In genomic region chr22:38867496-38868285, GRCh38 we compare ENCODE assay signal across 27 cellular contexts. TPM values are rescaled to one million over a fixed set of nuclear protein-coding genes. Genes with fewer than 3 reads are reported as not detected.
A peak's percentile ranks its signal among the peaks of the same experiment; 100 is the strongest.
DNase-seq lines count a peak whose midpoint lies in the region; ATAC-seq and TF ChIP-seq lines count a peak whose summit lies in the region.
"Had no signal": no experiment of that assay in that cellular context is flagged by ENCODE, and none has a peak within 500 bp of the region (broad histone marks: within the 10 kb centered on the region; RNA-seq: fewer than 3 reads in every experiment).

No MANE protein-coding gene starts in this region.

- H3K36me3 Mint-ChIP-seq in activated naive CD4-positive, alpha-beta T cell treated with anti-CD3 and anti-CD28 coated beads, Interleukin-2, amount 50 U/mL, for 24 hours = peaks cover 6% of the 10 kb centered on the region
- H3K36me3 Mint-ChIP-seq in T-helper 17 cell (ENCODE audit: low read depth) = no peaks in the 10 kb centered on the region
- H3K36me3 Mint-ChIP-seq: natural killer cell had no signal

- H3K36me3 ChIP-seq in hepatocyte (replicated peaks; ENCODE audit: insufficient read depth, low read depth) (no peaks in the 10 kb centered on the region), tibial artery (peaks cover 32 to 48% (median 42%) of the 10 kb centered on the region in 3 donors)

- TF ChIP-seq CTCF in hepatocyte (IDR thresholded peaks at IDR 0.05; ENCODE audit: poor library complexity) = no peak
- no peak for TF ChIP-seq CTCF in tibial artery (IDR thresholded peaks at IDR 0.05)

- peaks cover 37% of the 10 kb centered on the region for H3K4me1 Mint-ChIP-seq in activated naive CD4-positive, alpha-beta T cell treated with anti-CD3 and anti-CD28 coated beads, Interleukin-2, amount 50 U/mL, for 24 hours
- peaks cover 23% of the 10 kb centered on the region for H3K4me1 Mint-ChIP-seq in T-helper 17 cell

- no peak overlapping the region for H2AFZ ChIP-seq in hepatocyte

- ATAC-seq in T-helper 17 cell (no peak), HG03521 (IDR thresholded peaks at IDR 0.05; ENCODE audit: unreplicated experiment) (no peak)
- ATAC-seq: activated CD4-positive, CD25-positive, alpha-beta regulatory T cell treated with anti-CD3 and anti-CD28 coated beads, Interleukin-2, amount 50 U/mL, for 24 hours; natural killer cell; PC-3 had no signal

- no peak for DNase-seq in activated naive CD4-positive, alpha-beta T cell treated with anti-CD3 and anti-CD28 coated beads, Interleukin-2, amount 50 U/mL, for 16 hours
- no peak for DNase-seq in T-helper 17 cell
- peak; percentile 5 for DNase-seq in hepatocyte (ENCODE audit: low spot score)
- peak; percentile 15 to 60 for DNase-seq in tibial artery
- no peak for DNase-seq in NCI-H69 (lab: John Stamatoyannopoulos, UW)
- DNase-seq in ACHN = no peak
- DNase-seq: activated gamma-delta T cell; CD8-positive, alpha-beta memory T cell; cortex of kidney; foreskin fibroblast; HCEC 1CT; mesenchymal stem cell; MG63; natural killer cell; NCI-H146; NCI-H2171 treated with DMSO at 0.1 percent for 48 hours; NCI-H82; PC-3; small intestine; stimulated activated CD4-positive, alpha-beta T cell treated with anti-CD3 and anti-CD28 coated beads, Interleukin-4, amount 100 ng/mL, for 1 hour; T-helper 9 cell had no signal

- H3K9me3 ChIP-seq in T-helper 17 cell (ENCODE audit: control insufficient read depth, low read length, poor library complexity, severe bottlenecking) (no peaks in the 10 kb centered on the region), hepatocyte (ENCODE audit: low read depth) (no peaks in the 10 kb centered on the region), tibial artery (no peaks in the 10 kb centered on the region)
- H3K9me3 ChIP-seq: MG63, prostate gland, vagina had no signal

- peak overlapping the region; percentile 46 for H3K4me3 Mint-ChIP-seq in activated naive CD4-positive, alpha-beta T cell treated with anti-CD3 and anti-CD28 coated beads, Interleukin-2, amount 50 U/mL, for 24 hours
- no peak overlapping the region for H3K4me3 Mint-ChIP-seq in T-helper 17 cell
- H3K4me3 Mint-ChIP-seq: natural killer cell had no signal

- no peak overlapping the region for H3K27ac Mint-ChIP-seq in activated naive CD4-positive, alpha-beta T cell treated with anti-CD3 and anti-CD28 coated beads, Interleukin-2, amount 50 U/mL, for 24 hours
- H3K27ac Mint-ChIP-seq in T-helper 17 cell = peak overlapping the region; percentile 56

- H3K4me1 ChIP-seq in hepatocyte (ENCODE audit: insufficient read depth) = peaks cover 13% of the 10 kb centered on the region
- H3K4me1 ChIP-seq in tibial artery = peaks cover 10 to 84% (median 70%) of the 10 kb centered on the region in 4 donors

- no peak overlapping the region for H3K4me3 ChIP-seq in hepatocyte
- H3K4me3 ChIP-seq in tibial artery = no peak overlapping the region
- H3K4me3 ChIP-seq: MG63, prostate gland, vagina had no signal

- 95% methylated on average over 18 of the region's 18 CpGs for WGBS in hepatocyte (ENCODE audit: low lambda C conversion rate, missing lambda C conversion rate)

- no peaks in the 10 kb centered on the region for H3K27me3 Mint-ChIP-seq in activated naive CD4-positive, alpha-beta T cell treated with anti-CD3 and anti-CD28 coated beads, Interleukin-2, amount 50 U/mL, for 24 hours
- H3K27me3 Mint-ChIP-seq in T-helper 17 cell = no peaks in the 10 kb centered on the region
- H3K27me3 Mint-ChIP-seq: CD8-positive, alpha-beta memory T cell had no signal

- no peaks in the 10 kb centered on the region for H3K9me3 Mint-ChIP-seq in activated naive CD4-positive, alpha-beta T cell treated with anti-CD3 and anti-CD28 coated beads, Interleukin-2, amount 50 U/mL, for 24 hours
- H3K9me3 Mint-ChIP-seq: CD8-positive, alpha-beta memory T cell; natural killer cell had no signal

- no peak overlapping the region for H3K4me2 ChIP-seq in hepatocyte

- no peaks in the 10 kb centered on the region for H3K27me3 ChIP-seq in hepatocyte
- no peaks in the 10 kb centered on the region for H3K27me3 ChIP-seq in tibial artery
- H3K27me3 ChIP-seq: vagina had no signal

- peaks cover 32% of the 10 kb centered on the region for H3K79me2 ChIP-seq in hepatocyte

- H3K9me2 ChIP-seq in hepatocyte (replicated peaks; ENCODE audit: insufficient read depth) = no peaks in the 10 kb centered on the region

- in situ Hi-C loops in ACHN (cut with HindIII; ENCODE audit: low pct_ligation_motif_present, low pct_unique_long_range_greater_than_20kb, low sequenced_read_pairs) = no loop called here

- intact Hi-C loops in tibial artery (cut with DNase I; ENCODE audit: low total_unique reads) = loop anchor here (5.0 kb wide), 2 partner anchors 135 to 255 kb away; no protein-coding TSS in a partner anchor

- peaks cover 57% of the 10 kb centered on the region for H4K20me1 ChIP-seq in hepatocyte (ENCODE audit: insufficient read depth, poor library complexity, severe bottlenecking)

- H3K27ac ChIP-seq in hepatocyte (no peak overlapping the region), tibial artery (no peak overlapping the region)
- H3K27ac ChIP-seq: epithelial cell of prostate, prostate gland, vagina had no signal

RNA-seq across cellular contexts. Expression of gene CBX6, which starts 4.3 kb away (rescaled TPM):
- total RNA-seq in T-helper 17 cell = 10 to 100 TPM; 44.0 to 45.8 TPM
- 30.7 and 42.9 TPM in 2 replicates for total RNA-seq in hepatocyte
- polyA plus RNA-seq in hepatocyte = 40.6 and 45.4 TPM in 2 replicates

RNA-seq across cellular contexts. Expression of gene NPTXR, which starts 23.9 kb away (rescaled TPM):
- total RNA-seq in T-helper 17 cell = 1 to 10 TPM; 2.5 to 2.6 TPM
- 3.1 and 3.8 TPM in 2 replicates for total RNA-seq in hepatocyte
- 3.3 TPM in 2 replicates for polyA plus RNA-seq in hepatocyte

Comparison
In these comparisons a context has a peak if more than half of its experiments do, and no peak if none do; other contexts are left out.
1. DNase-seq: peak in hepatocyte (single experiment) and tibial artery (2 of 2); none in activated naive CD4-positive, alpha-beta T cell treated with anti-CD3 and anti-CD28 coated beads, Interleukin-2, amount 50 U/mL, for 16 hours (single experiment), T-helper 17 cell (0 of 3), NCI-H69 (single experiment) and ACHN (single experiment).